Comparison of ENCODE assay signal across 8 cellular contexts in the genomic region with DNA sequence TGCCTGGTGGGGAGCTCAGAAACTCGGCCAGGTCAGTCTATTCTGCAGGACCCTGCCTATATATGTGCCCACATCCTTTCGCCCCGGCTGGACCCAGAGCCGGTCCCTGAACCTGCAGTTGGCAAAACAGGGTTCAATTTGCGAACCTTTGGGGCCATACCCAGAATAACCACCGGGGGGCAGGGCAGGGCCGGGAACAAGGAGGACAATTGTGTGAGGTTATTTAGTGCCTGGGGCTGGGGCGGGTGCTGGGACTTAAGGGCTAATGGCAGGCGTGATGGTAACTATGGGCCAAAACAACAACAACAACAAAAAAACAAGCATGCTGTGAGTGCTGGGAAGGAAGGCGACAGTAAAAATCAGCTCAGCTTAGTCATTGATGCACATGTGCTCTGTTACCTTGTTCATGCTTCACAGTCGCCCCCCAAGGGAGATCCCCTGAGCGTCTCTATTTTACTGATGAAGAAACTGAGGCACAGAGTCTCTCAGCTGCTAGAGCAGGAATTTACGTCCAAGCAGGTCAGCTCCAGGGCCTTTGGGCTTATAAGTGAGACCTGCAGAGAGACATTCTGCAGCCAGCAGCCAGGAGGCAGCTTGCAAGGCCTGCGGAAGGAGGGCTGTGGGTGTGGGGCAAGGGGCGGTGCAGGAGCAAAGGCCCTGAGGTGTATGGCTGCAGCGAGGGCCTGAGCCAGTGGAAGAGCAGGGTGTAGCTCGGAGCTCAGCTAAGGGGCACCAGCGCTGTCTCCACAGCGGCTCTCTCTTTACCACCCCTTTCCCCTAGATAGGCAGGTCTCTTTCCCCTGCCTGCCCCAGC.
DNase-seq lines count a peak whose midpoint lies in the region; ATAC-seq and TF ChIP-seq lines count a peak whose summit lies in the region.

No MANE protein-coding gene starts in this region.

- H3K27ac Mint-ChIP-seq in activated naive CD4-positive, alpha-beta T cell treated with anti-CD3 and anti-CD28 coated beads, Interleukin-2, amount 50 U/mL, for 72 hours, result no peak overlapping the region

- POLR2A ChIA-PET in RWPE1 (lab: Yijun Ruan, JAX; ENCODE audit: low non-redundant PET), result no interaction called here

- no peaks in the 10 kb centered on the region for H3K36me3 Mint-ChIP-seq in activated naive CD4-positive, alpha-beta T cell treated with anti-CD3 and anti-CD28 coated beads, Interleukin-2, amount 50 U/mL, for 72 hours

- peaks cover 0 to 3% of the 10 kb centered on the region in 2 donors for H3K9me3 Mint-ChIP-seq in activated naive CD4-positive, alpha-beta T cell treated with anti-CD3 and anti-CD28 coated beads, Interleukin-2, amount 50 U/mL, for 72 hours

- peak; percentile 64 for DNase-seq in ELR (ENCODE audit: low read depth)
- peak; percentile 86 for DNase-seq in HuH-7 (ENCODE audit: low spot score)
- DNase-seq in RWPE1 (ENCODE audit: low spot score), result peak; percentile 82
- peak; percentile 57 to 79 for DNase-seq in activated naive CD4-positive, alpha-beta T cell treated with anti-CD3 and anti-CD28 coated beads, Interleukin-2, amount 50 U/mL, for 72 hours (ENCODE audit: low spot score in 2 of 2)
- peak; percentile 62 for DNase-seq in left cardiac atrium
- DNase-seq in renal cortical epithelial cell (ENCODE audit: low read depth), result peak; percentile 31
- DNase-seq in cortex of kidney (lab: John Stamatoyannopoulos, UW), result no peak

- CTCF ChIA-PET in RWPE1 (lab: Yijun Ruan, JAX), result interaction anchor here (0.6 to 3.7 kb wide), 14 partner anchors 56 to 998 kb away, joined by 3 to 49 read pairs (median 4); no protein-coding TSS in a partner anchor

- peak; percentile 58 to 73 for ATAC-seq in activated naive CD4-positive, alpha-beta T cell treated with anti-CD3 and anti-CD28 coated beads, Interleukin-2, amount 50 U/mL, for 72 hours
- ATAC-seq in left cardiac atrium, result peak; percentile 40 to 65
- ATAC-seq in HG02763 (IDR thresholded peaks at IDR 0.05; ENCODE audit: unreplicated experiment), result no peak

- no peak overlapping the region for H3K27ac ChIP-seq in RWPE1

- intact Hi-C loops in left cardiac atrium (cut with DNase I), result loop anchor here (1.0 to 2.0 kb wide), 2 partner anchors 280 to 281 kb away; no protein-coding TSS in a partner anchor

- peak; percentile 94 for TF ChIP-seq CTCF in RWPE1 (conservative IDR thresholded peaks at IDR 0.05; ENCODE audit: low read depth)
